In the genomic region with DNA sequence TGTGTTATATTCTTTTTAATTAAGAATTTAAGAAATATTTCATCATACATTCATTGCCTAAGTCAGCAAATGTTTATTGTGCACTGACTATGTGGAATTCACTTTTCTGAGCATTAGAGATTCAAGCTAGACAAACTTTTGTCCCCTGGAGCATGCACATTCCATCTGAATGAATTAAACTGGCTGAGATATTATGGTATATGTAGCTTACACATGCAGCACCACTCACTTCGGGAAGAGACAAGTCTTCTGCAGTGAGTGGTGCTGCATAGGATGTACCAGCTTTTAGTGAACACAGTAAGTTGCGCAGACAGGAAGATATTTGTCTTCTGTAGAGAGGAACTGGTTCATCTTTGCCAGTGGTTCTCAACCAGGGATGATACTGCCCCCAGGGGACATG, we compare ENCODE assay signal across 23 cellular contexts.
DNase-seq lines count a peak whose midpoint lies in the region; ATAC-seq, FAIRE-seq and TF ChIP-seq lines count a peak whose summit lies in the region.
"Had no signal": no experiment of that assay in that cellular context is flagged by ENCODE, and none has a peak within 500 bp of the region (broad histone marks: within the 10 kb centered on the region; RNA-seq: fewer than 3 reads in every experiment).

No MANE protein-coding gene starts in this region.

- H3K9me3 ChIP-seq in mammary epithelial cell (replicated peaks; ENCODE audit: insufficient read depth, low read length), result no peaks in the 10 kb centered on the region
- no peaks in the 10 kb centered on the region for H3K9me3 ChIP-seq in OCI-LY3 (ENCODE audit: insufficient read depth, low read length)
- H3K9me3 ChIP-seq in endothelial cell of umbilical vein (replicated peaks; ENCODE audit: control insufficient read depth, insufficient read depth, low read length), result no peaks in the 10 kb centered on the region
- H3K9me3 ChIP-seq: A549, BLaER1 had no signal

- H4K20me1 ChIP-seq in mammary epithelial cell (ENCODE audit: insufficient read depth, low read length) (no peaks in the 10 kb centered on the region), OCI-LY3 (ENCODE audit: insufficient read depth, low read length) (no peaks in the 10 kb centered on the region), endothelial cell of umbilical vein (replicated peaks; ENCODE audit: control insufficient read depth, extremely low read depth, insufficient read depth, low read length) (no peaks in the 10 kb centered on the region)

- H2AFZ ChIP-seq in mammary epithelial cell (ENCODE audit: low read depth, low read length), result no peak overlapping the region
- H2AFZ ChIP-seq in OCI-LY3 (ENCODE audit: low read depth, low read length), result 0 out of 2 replicates have a peak overlapping the region, but pooled peaks have one; percentile 2
- H2AFZ ChIP-seq in endothelial cell of umbilical vein (ENCODE audit: low read depth, low read length), result peak overlapping the region; percentile 71
- H2AFZ ChIP-seq: GM23248 had no signal

- H3K4me3 ChIP-seq in mammary epithelial cell (replicated peaks in 1 of 3; ENCODE audit: insufficient read depth in 1 of 3, low read depth in 2 of 3, low read length in 3 of 3) (no peak overlapping the region), OCI-LY3 (ENCODE audit: low read length) (no peak overlapping the region), endothelial cell of umbilical vein (replicated peaks in 1 of 3; ENCODE audit: insufficient read depth in 1 of 3, low read depth in 1 of 3, low read length in 3 of 3) (no peak overlapping the region)
- H3K4me3 ChIP-seq: A549, BLaER1, GM23248, PC-9 had no signal

- no peaks in the 10 kb centered on the region for H3K9me3 Mint-ChIP-seq in MCF 10A (ENCODE audit: unreplicated experiment)
- H3K9me3 Mint-ChIP-seq in activated naive CD4-positive, alpha-beta T cell treated with anti-CD3 and anti-CD28 coated beads for 36 hours, result no peaks in the 10 kb centered on the region

- FAIRE-seq in endothelial cell of umbilical vein (lab: Jason Lieb, UNC), result no peak
- FAIRE-seq: GM12891, GM19239, HepG2 had no signal

- H3K4me2 ChIP-seq in mammary epithelial cell (ENCODE audit: insufficient read depth, low read depth, low read length) (no peak overlapping the region), OCI-LY3 (ENCODE audit: low read length) (no peak overlapping the region), endothelial cell of umbilical vein (ENCODE audit: insufficient read depth, low read length) (peak overlapping the region; percentile 76)
- H3K4me2 ChIP-seq: A549, BLaER1, PC-9 had no signal

- no peak overlapping the region for H3K4me3 Mint-ChIP-seq in MCF 10A (ENCODE audit: unreplicated experiment)
- no peak overlapping the region for H3K4me3 Mint-ChIP-seq in activated naive CD4-positive, alpha-beta T cell treated with anti-CD3 and anti-CD28 coated beads for 36 hours
- H3K4me3 Mint-ChIP-seq: CD4-positive, alpha-beta memory T cell had no signal

- CTCF ChIA-PET in MCF 10A (lab: Yijun Ruan, JAX) (interaction anchor here (0.9 to 2.4 kb wide), 3 partner anchors 8 to 955 kb away, joined by 3 to 13 read pairs (median 3); no protein-coding TSS in a partner anchor), mammary epithelial cell (lab: Charles Lee; ENCODE audit: low non-redundant PET) (no interaction called here), endothelial cell of umbilical vein (lab: Charles Lee) (interaction anchor here (1.2 to 2.6 kb wide), 3 partner anchors 8 to 320 kb away, joined by 3 to 13 read pairs (median 8); no protein-coding TSS in a partner anchor)
- CTCF ChIA-PET in activated naive CD4-positive, alpha-beta T cell treated with anti-CD3 and anti-CD28 coated beads for 36 hours (lab: Charles Lee), result no interaction called here

- no TSS peak for BruUV-seq in MCF 10A (replicated peaks; lab: Mats Ljungman, UMichigan)
- no TSS peak for BruUV-seq in mammary epithelial cell (replicated peaks; lab: Mats Ljungman, UMichigan)
- BruUV-seq in endothelial cell of umbilical vein (replicated peaks; lab: Mats Ljungman, UMichigan), result no TSS peak

- TF ChIP-seq POLR2A in endothelial cell of umbilical vein (IDR thresholded peaks at IDR 0.05; ENCODE audit: low read depth, low read length), result no peak

- 95% methylated on average over 2 of the region's 2 CpGs for WGBS in mammary epithelial cell (ENCODE audit: low coverage, missing lambda C conversion rate)

- no peaks in the 10 kb centered on the region for H3K4me1 ChIP-seq in mammary epithelial cell (ENCODE audit: insufficient read depth, low read length)
- peaks cover 38% of the 10 kb centered on the region for H3K4me1 ChIP-seq in OCI-LY3 (ENCODE audit: low read length)
- H3K4me1 ChIP-seq in endothelial cell of umbilical vein (ENCODE audit: control insufficient read depth, extremely low read depth, insufficient read depth, low read length), result peaks cover 19% of the 10 kb centered on the region
- H3K4me1 ChIP-seq: A549 had no signal

- TF ChIP-seq CTCF in MCF 10A (IDR thresholded peaks at IDR 0.05; ENCODE audit: unreplicated experiment) (no peak), mammary epithelial cell (conservative IDR thresholded peaks at IDR 0.05 in 1 of 2, IDR thresholded peaks at IDR 0.05 in 1 of 2; ENCODE audit: extremely low read depth in 1 of 2, insufficient read depth in 1 of 2, low read depth in 1 of 2, low read length in 2 of 2) (no peak), OCI-LY3 (IDR thresholded peaks at IDR 0.05; ENCODE audit: low read depth, low read length) (no peak), endothelial cell of umbilical vein (IDR thresholded peaks at IDR 0.05; ENCODE audit: extremely low read depth in 1 of 2, insufficient read depth in 1 of 2, low read depth in 1 of 2, low read length in 2 of 2) (no peak)

- dilution Hi-C loops in mammary epithelial cell (cut with HindIII; ENCODE audit: low sequenced_read_pairs) (no loop called here), endothelial cell of umbilical vein (cut with MboI; ENCODE audit: extremely low pct_ligation_motif_present, low sequenced_read_pairs) (no loop called here)

- ATAC-seq in GM21360 (IDR thresholded peaks at IDR 0.05; ENCODE audit: unreplicated experiment), result no peak
- ATAC-seq: A549, HepG2 had no signal

- H3K79me2 ChIP-seq in mammary epithelial cell (ENCODE audit: insufficient read depth, low read length), result no peaks in the 10 kb centered on the region
- H3K79me2 ChIP-seq in OCI-LY3 (ENCODE audit: low read length), result no peaks in the 10 kb centered on the region
- no peaks in the 10 kb centered on the region for H3K79me2 ChIP-seq in endothelial cell of umbilical vein (ENCODE audit: control insufficient read depth, insufficient read depth, low read length)

- H3K9ac ChIP-seq in mammary epithelial cell (ENCODE audit: insufficient read depth, low read length), result no peak overlapping the region
- H3K9ac ChIP-seq in OCI-LY3 (ENCODE audit: low read length), result no peak overlapping the region
- H3K9ac ChIP-seq in endothelial cell of umbilical vein (replicated peaks; ENCODE audit: extremely low read depth, insufficient read depth, low read length), result peak overlapping the region; percentile 62
- H3K9ac ChIP-seq: BLaER1, GM23248 had no signal

- no peaks in the 10 kb centered on the region for H3K36me3 ChIP-seq in mammary epithelial cell (ENCODE audit: insufficient read depth, low read length)
- no peaks in the 10 kb centered on the region for H3K36me3 ChIP-seq in OCI-LY3 (replicated peaks; ENCODE audit: low read depth, low read length)
- no peaks in the 10 kb centered on the region for H3K36me3 ChIP-seq in endothelial cell of umbilical vein (ENCODE audit: control insufficient read depth in 2 of 2, extremely low read depth in 1 of 2, insufficient read depth in 2 of 2, low read length in 2 of 2)

- DNase-seq in MCF 10A (ENCODE audit: unreplicated experiment) (no peak), mammary epithelial cell (no peak), endothelial cell of umbilical vein (ENCODE audit: low read depth, low spot score) (peak; percentile 43), SK-N-DZ (ENCODE audit: low spot score) (no peak)
- DNase-seq in activated naive CD4-positive, alpha-beta T cell treated with anti-CD3 and anti-CD28 coated beads for 36 hours, result no peak
- DNase-seq: Calu3; CD4-positive, alpha-beta memory T cell; GM23248; KG1; MV-4-11; NCI-H187 treated with DMSO at 0.1 percent for 48 hours; NCI-H2171 treated with DMSO at 0.1 percent for 48 hours; NCI-H524; NCI-H82; PC-9; SW 1271 had no signal

- no peak overlapping the region for H3K27ac ChIP-seq in mammary epithelial cell (ENCODE audit: insufficient read depth, low read depth, low read length)
- no peak overlapping the region for H3K27ac ChIP-seq in OCI-LY3 (ENCODE audit: low read length)
- peak overlapping the region; percentile 99 for H3K27ac ChIP-seq in endothelial cell of umbilical vein (ENCODE audit: insufficient read depth, low read depth, low read length)
- H3K27ac ChIP-seq: A549, BLaER1, GM23248, PC-9 had no signal

- no peaks in the 10 kb centered on the region for H3K27me3 Mint-ChIP-seq in MCF 10A (ENCODE audit: insufficient read depth, unreplicated experiment)
- no peaks in the 10 kb centered on the region for H3K27me3 Mint-ChIP-seq in activated naive CD4-positive, alpha-beta T cell treated with anti-CD3 and anti-CD28 coated beads for 36 hours (ENCODE audit: low read depth)
- H3K27me3 Mint-ChIP-seq: CD4-positive, alpha-beta memory T cell had no signal

- H3K27me3 ChIP-seq in mammary epithelial cell (ENCODE audit: insufficient read depth, low read length), result no peaks in the 10 kb centered on the region
- no peaks in the 10 kb centered on the region for H3K27me3 ChIP-seq in OCI-LY3 (ENCODE audit: low read depth, low read length)
- no peaks in the 10 kb centered on the region for H3K27me3 ChIP-seq in endothelial cell of umbilical vein (ENCODE audit: control insufficient read depth in 2 of 2, insufficient read depth in 2 of 2, low read length in 2 of 2)
- H3K27me3 ChIP-seq: BLaER1 had no signal

- POLR2A ChIA-PET in MCF 10A (lab: Yijun Ruan, JAX), result no interaction called here
- POLR2A ChIA-PET in endothelial cell of umbilical vein (lab: Charles Lee), result no interaction called here

- H3K9me1 ChIP-seq in endothelial cell of umbilical vein (replicated peaks; ENCODE audit: control insufficient read depth, extremely low read depth, insufficient read depth, low read length), result no peaks in the 10 kb centered on the region

- intact Hi-C loops in MCF 10A (cut with micrococcal nuclease) (no loop called here), mammary epithelial cell (cut with micrococcal nuclease) (no loop called here), endothelial cell of umbilical vein (cut with micrococcal nuclease) (loop anchor here (5.0 kb wide), 1 partner anchor 189 kb away; no protein-coding TSS in a partner anchor)
- intact Hi-C loops in activated naive CD4-positive, alpha-beta T cell treated with anti-CD3 and anti-CD28 coated beads for 36 hours (cut with micrococcal nuclease), result no loop called here

- no peaks in the 10 kb centered on the region for H3K4me1 Mint-ChIP-seq in MCF 10A (ENCODE audit: insufficient read depth, unreplicated experiment)
- no peaks in the 10 kb centered on the region for H3K4me1 Mint-ChIP-seq in activated naive CD4-positive, alpha-beta T cell treated with anti-CD3 and anti-CD28 coated beads for 36 hours (ENCODE audit: low read depth)
- H3K4me1 Mint-ChIP-seq: CD4-positive, alpha-beta memory T cell had no signal

- no peaks in the 10 kb centered on the region for H3K36me3 Mint-ChIP-seq in MCF 10A (ENCODE audit: insufficient read depth, unreplicated experiment)
- H3K36me3 Mint-ChIP-seq in activated naive CD4-positive, alpha-beta T cell treated with anti-CD3 and anti-CD28 coated beads for 36 hours (ENCODE audit: low read depth), result no peaks in the 10 kb centered on the region
- H3K36me3 Mint-ChIP-seq: CD4-positive, alpha-beta memory T cell had no signal

- peak overlapping the region; percentile 61 for H3K27ac Mint-ChIP-seq in MCF 10A (ENCODE audit: low read depth, unreplicated experiment)
- H3K27ac Mint-ChIP-seq in activated naive CD4-positive, alpha-beta T cell treated with anti-CD3 and anti-CD28 coated beads for 36 hours, result no peak overlapping the region
- H3K27ac Mint-ChIP-seq: CD4-positive, alpha-beta memory T cell had no signal

- in situ Hi-C loops in mammary epithelial cell (cut with MboI; ENCODE audit: low sequenced_read_pairs in 2 of 2), result no loop called here

Comparison
In these comparisons a context has a peak if more than half of its experiments do, and no peak if none do; other contexts are left out.
1. CTCF ChIA-PET loops: an anchor here in MCF 10A (0.9 to 2.4 kb wide) and endothelial cell of umbilical vein (1.2 to 2.6 kb wide); none called in mammary epithelial cell and activated naive CD4-positive, alpha-beta T cell treated with anti-CD3 and anti-CD28 coated beads for 36 hours.